In the genomic region with DNA sequence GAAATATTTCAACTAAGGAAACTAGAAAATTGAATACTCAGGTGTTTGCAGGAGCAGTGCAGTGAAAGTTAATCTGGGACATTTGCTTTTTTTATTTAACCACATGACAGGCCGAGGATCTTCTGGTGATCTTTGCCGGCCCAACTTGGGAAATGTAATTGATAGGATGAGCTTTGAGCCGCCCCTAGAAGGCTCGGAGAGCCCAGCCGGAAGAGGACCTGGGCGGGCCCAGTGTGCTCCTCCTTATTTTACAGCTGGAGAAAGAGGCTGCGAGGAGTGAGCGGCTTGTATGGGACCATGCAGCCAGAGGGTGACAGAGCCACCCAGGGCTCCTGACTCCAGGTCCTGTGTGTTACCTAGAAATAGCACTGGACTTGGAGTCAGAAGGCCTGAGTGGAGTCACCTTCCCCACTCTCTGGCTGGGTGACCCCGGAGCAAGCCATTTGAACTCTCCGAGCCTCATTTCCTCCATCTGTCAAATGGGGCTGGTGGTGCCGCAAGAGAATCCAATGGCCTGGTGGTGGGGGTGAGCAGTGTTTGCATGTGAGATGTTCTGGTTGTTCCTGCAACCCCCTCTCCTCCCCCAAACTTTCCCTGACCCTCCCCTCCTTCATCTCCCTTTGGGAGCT, we compare ENCODE assay signal across 8 cellular contexts. TPM values are rescaled to one million over a fixed set of nuclear protein-coding genes. Genes with fewer than 3 reads are reported as not detected.
A peak's percentile ranks its signal among the peaks of the same experiment; 100 is the strongest.
DNase-seq lines count a peak whose midpoint lies in the region; ATAC-seq and TF ChIP-seq lines count a peak whose summit lies in the region.

No MANE protein-coding gene starts in this region.

- H3K4me2 ChIP-seq in SU-DHL-6 (ENCODE audit: low read depth, low read length, poor library complexity, severe bottlenecking) = peak overlapping the region; percentile 69

- peaks cover 23% of the 10 kb centered on the region for H4K20me1 ChIP-seq in SU-DHL-6 (ENCODE audit: low read depth, low read length)

- H2AFZ ChIP-seq in SU-DHL-6 (ENCODE audit: low read depth, low read length, severe bottlenecking) = no peak overlapping the region

- no peaks in the 10 kb centered on the region for H3K9me3 Mint-ChIP-seq in osteocyte (ENCODE audit: unreplicated experiment)

- peaks cover 16% of the 10 kb centered on the region for H3K4me1 Mint-ChIP-seq in osteocyte (ENCODE audit: unreplicated experiment)

- peaks cover 45% of the 10 kb centered on the region for H3K79me2 ChIP-seq in SU-DHL-6 (ENCODE audit: insufficient read depth, low read length)

- peaks cover 2% of the 10 kb centered on the region for H3K27me3 Mint-ChIP-seq in osteocyte (ENCODE audit: unreplicated experiment)

- no peak for TF ChIP-seq CTCF in GM12865 (IDR thresholded peaks at IDR 0.05; ENCODE audit: insufficient read depth, low read depth, low read length, missing control alignments)
- TF ChIP-seq CTCF in SU-DHL-6 (IDR thresholded peaks at IDR 0.05; ENCODE audit: insufficient read depth, low read length, poor library complexity, severe bottlenecking) = no peak
- no peak for TF ChIP-seq CTCF in osteocyte (IDR thresholded peaks at IDR 0.05)

- H3K4me3 Mint-ChIP-seq in osteocyte (ENCODE audit: unreplicated experiment) = peak overlapping the region; percentile 84

- H3K9me2 ChIP-seq in SU-DHL-6 (replicated peaks; ENCODE audit: insufficient read depth, low read length) = no peaks in the 10 kb centered on the region

- H3K36me3 ChIP-seq in SU-DHL-6 (ENCODE audit: low read length) = no peaks in the 10 kb centered on the region

- ATAC-seq in GM21723 (IDR thresholded peaks at IDR 0.05; ENCODE audit: unreplicated experiment) = no peak

- H3K4me3 ChIP-seq in GM12865 (ENCODE audit: low read depth, low read length) (peak overlapping the region; percentile 94), SU-DHL-6 (ENCODE audit: insufficient read depth, low read length, poor library complexity, severe bottlenecking) (peak overlapping the region; percentile 87)

- no peaks in the 10 kb centered on the region for H3K36me3 Mint-ChIP-seq in osteocyte (ENCODE audit: unreplicated experiment)

- no peaks in the 10 kb centered on the region for H3F3A ChIP-seq in SU-DHL-6 (ENCODE audit: insufficient read depth)

- no peaks in the 10 kb centered on the region for H3K27me3 ChIP-seq in SU-DHL-6 (ENCODE audit: low read length)

- no peak for DNase-seq in GM12865 (ENCODE audit: low read depth)
- DNase-seq in glomerular visceral epithelial cell (ENCODE audit: extremely low spot score) = peak; percentile 32
- no peak for DNase-seq in osteocyte (ENCODE audit: extremely low spot score, unreplicated experiment)
- no peak for DNase-seq in AG20443 (ENCODE audit: low spot score)
- DNase-seq in hypothalamus (lab: John Stamatoyannopoulos, UW) = no peak
- DNase-seq in activated gamma-delta T cell (lab: John Stamatoyannopoulos, UW) = no peak

- peak overlapping the region; percentile 91 for H3K9ac ChIP-seq in SU-DHL-6 (ENCODE audit: low read length)

- peak overlapping the region; percentile 24 for H3K27ac Mint-ChIP-seq in osteocyte (ENCODE audit: unreplicated experiment)

- H3K27ac ChIP-seq in SU-DHL-6 (ENCODE audit: low read depth, low read length) = no peak overlapping the region

- no peaks in the 10 kb centered on the region for H3K9me3 ChIP-seq in SU-DHL-6 (ENCODE audit: insufficient read depth, low read length)

RNA-seq across cellular contexts. Expression of a gene that starts 2.5 kb away (rescaled TPM):
- total RNA-seq in osteocyte = 2.5 and 3.3 TPM in 2 replicates
